8 cellular contexts compared by ENCODE assay signal in genomic region chr14:26032348-26032747, GRCh38.
"Had no signal": no experiment of that assay in that cellular context is flagged by ENCODE, and none has a peak within 500 bp of the region (broad histone marks: within the 10 kb centered on the region; RNA-seq: fewer than 3 reads in every experiment).

No MANE protein-coding gene starts in this region.

- DNase-seq: GDM1, GF-D8 had no signal

- ATAC-seq: GM12878 had no signal

- FAIRE-seq: G401.6, GM12878, GM12891, GM12892, GM18507, GM19239 had no signal

- H3K4me3 ChIP-seq: GM12878 had no signal
